In genomic region chr1:11054666-11055065, GRCh38 we compare ENCODE assay signal across 19 cellular contexts. TPM values are rescaled to one million over a fixed set of nuclear protein-coding genes. Genes with fewer than 3 reads are reported as not detected.
A peak's percentile ranks its signal among the peaks of the same experiment; 100 is the strongest.
DNase-seq lines count a peak whose midpoint lies in the region; ATAC-seq and TF ChIP-seq lines count a peak whose summit lies in the region.
"Had no signal": no experiment of that assay in that cellular context is flagged by ENCODE, and none has a peak within 500 bp of the region (broad histone marks: within the 10 kb centered on the region; RNA-seq: fewer than 3 reads in every experiment).

No MANE protein-coding gene starts in this region.

- no peaks in the 10 kb centered on the region for H3K27me3 Mint-ChIP-seq in chondrocyte (ENCODE audit: low read depth)

- intact Hi-C loops in mammary epithelial cell (cut with micrococcal nuclease) (no loop called here), breast epithelium (cut with DNase I; ENCODE audit: low total_unique reads) (loop anchor here (5.0 kb wide), 1 partner anchor 1128 kb away; no protein-coding TSS in a partner anchor), left cardiac atrium (cut with DNase I) (no loop called here)

- no peak for TF ChIP-seq CTCF in mammary epithelial cell (conservative IDR thresholded peaks at IDR 0.05 in 1 of 2, IDR thresholded peaks at IDR 0.05 in 1 of 2; ENCODE audit: extremely low read depth in 1 of 2, insufficient read depth in 1 of 2, low read depth in 1 of 2, low read length in 2 of 2)
- TF ChIP-seq CTCF in breast epithelium (IDR thresholded peaks at IDR 0.05): no peak
- no peak for TF ChIP-seq CTCF in chondrocyte (IDR thresholded peaks at IDR 0.05)

- H3K36me3 ChIP-seq in mammary epithelial cell (ENCODE audit: insufficient read depth, low read length): peaks cover 10% of the 10 kb centered on the region
- no peaks in the 10 kb centered on the region for H3K36me3 ChIP-seq in breast epithelium

- H3K36me3 Mint-ChIP-seq in chondrocyte (ENCODE audit: low read depth): peaks cover 17% of the 10 kb centered on the region

- dilution Hi-C loops in mammary epithelial cell (cut with HindIII; ENCODE audit: low sequenced_read_pairs): loop anchor here (5.0 kb wide), 3 partner anchors 43 to 208 kb away; partner anchors contain the start of genes EXOSC10 and MTOR

- H3K4me3 Mint-ChIP-seq in chondrocyte (ENCODE audit: unreplicated experiment): no peak overlapping the region
- H3K4me3 Mint-ChIP-seq: HFFc6 had no signal

- H3K4me2 ChIP-seq in mammary epithelial cell (ENCODE audit: insufficient read depth, low read depth, low read length): no peak overlapping the region
- H3K4me2 ChIP-seq: A549 had no signal

- H3K4me1 Mint-ChIP-seq in chondrocyte (ENCODE audit: low read depth): peaks cover 10% of the 10 kb centered on the region

- no peaks in the 10 kb centered on the region for H3K9me3 ChIP-seq in mammary epithelial cell (replicated peaks; ENCODE audit: insufficient read depth, low read length)
- no peaks in the 10 kb centered on the region for H3K9me3 ChIP-seq in breast epithelium
- H3K9me3 ChIP-seq: A549, BE2C had no signal

- no peak overlapping the region for H3K27ac Mint-ChIP-seq in chondrocyte (ENCODE audit: unreplicated experiment)
- H3K27ac Mint-ChIP-seq: HFFc6 had no signal

- no peaks in the 10 kb centered on the region for H3K9me3 Mint-ChIP-seq in chondrocyte (ENCODE audit: low read depth)
- H3K9me3 Mint-ChIP-seq: HFFc6 had no signal

- no peaks in the 10 kb centered on the region for H4K20me1 ChIP-seq in mammary epithelial cell (ENCODE audit: insufficient read depth, low read length)

- no peak overlapping the region for H2AFZ ChIP-seq in mammary epithelial cell (ENCODE audit: low read depth, low read length)

- WGBS in mammary epithelial cell (ENCODE audit: low coverage, missing lambda C conversion rate): 100% methylated on average over 2 of the region's 22 CpGs

- CTCF ChIA-PET in mammary epithelial cell (lab: Charles Lee; ENCODE audit: low non-redundant PET): no interaction called here

- no peak for TF ChIP-seq POLR2A in breast epithelium (IDR thresholded peaks at IDR 0.05)

- H3K4me3 ChIP-seq in mammary epithelial cell (replicated peaks in 1 of 3; ENCODE audit: insufficient read depth in 1 of 3, low read depth in 2 of 3, low read length in 3 of 3) (no peak overlapping the region), breast epithelium (no peak overlapping the region)
- H3K4me3 ChIP-seq: A549, SJSA1 had no signal

- H3K4me1 ChIP-seq in mammary epithelial cell (ENCODE audit: insufficient read depth, low read length) (no peaks in the 10 kb centered on the region), breast epithelium (peaks cover 0 to 6% of the 10 kb centered on the region in 2 donors)

- DNase-seq in mammary epithelial cell (no peak), breast epithelium (ENCODE audit: low spot score in 2 of 2) (no peak), NCI-H345 (lab: John Stamatoyannopoulos, UW) (peak; percentile 63), chondrocyte (ENCODE audit: low spot score) (peak; percentile 77), left cardiac atrium (no peak)
- DNase-seq: BE2C; EL; HFFc6; KG1; NCI-H1092; NCI-H146; NCI-H2029; NCI-H2171; NCI-H446 treated with DMSO at 0.1 percent for 48 hours; NK-92 treated with Interleukin-12 subunit alpha and Interleukin-12 subunit beta, amount 100 ng/mL, for 24 hours had no signal

- ATAC-seq in left cardiac atrium: no peak
- ATAC-seq in GM18520 (IDR thresholded peaks at IDR 0.05; ENCODE audit: unreplicated experiment): no peak
- ATAC-seq in HG03354 (IDR thresholded peaks at IDR 0.05; ENCODE audit: poor library complexity, severe bottlenecking, unreplicated experiment): no peak
- ATAC-seq: A549 had no signal

- H3K27me3 ChIP-seq in mammary epithelial cell (ENCODE audit: insufficient read depth, low read length): no peaks in the 10 kb centered on the region
- no peaks in the 10 kb centered on the region for H3K27me3 ChIP-seq in breast epithelium
- H3K27me3 ChIP-seq: BE2C, SJSA1 had no signal

- in situ Hi-C loops in mammary epithelial cell (cut with MboI; ENCODE audit: low sequenced_read_pairs in 2 of 2): no loop called here

- H3K27ac ChIP-seq in mammary epithelial cell (ENCODE audit: insufficient read depth, low read depth, low read length) (no peak overlapping the region), breast epithelium (no peak overlapping the region)
- H3K27ac ChIP-seq: A549, SJSA1 had no signal

- BruUV-seq in mammary epithelial cell (replicated peaks; lab: Mats Ljungman, UMichigan): TSS peak; percentile 15

- H3K9ac ChIP-seq in mammary epithelial cell (ENCODE audit: insufficient read depth, low read length): no peak overlapping the region

- peaks cover 27% of the 10 kb centered on the region for H3K79me2 ChIP-seq in mammary epithelial cell (ENCODE audit: insufficient read depth, low read length)

RNA-seq across cellular contexts. Expression of gene SRM, which starts 5.2 kb away (rescaled TPM):
- total RNA-seq in mammary epithelial cell (100 to 1,000 TPM in 1 of 2 donors, 10 to 100 TPM in 1; 32.3 to 187 TPM), breast epithelium (10 to 100 TPM; 33.5 to 71.4 (median 39.7) TPM), chondrocyte (140 to 176 TPM (median 141 TPM) in 3 replicates), left cardiac atrium (10 to 100 TPM; 56.0 to 82.0 TPM)
- polyA plus RNA-seq in mammary epithelial cell: 164 TPM
- 246 TPM for polyA minus RNA-seq in mammary epithelial cell

RNA-seq across cellular contexts. Expression of gene MASP2, which starts 7.6 kb away (rescaled TPM):
- total RNA-seq in mammary epithelial cell (under 1 TPM in 1 of 2 donors, not detected in 1; 0.49 TPM), breast epithelium (not detected), chondrocyte (not detected in 3 replicates), left cardiac atrium (not detected)
- polyA plus RNA-seq in mammary epithelial cell: 0.11 TPM
- not detected for polyA minus RNA-seq in mammary epithelial cell
- total RNA-seq: SJSA1 had no signal

RNA-seq across cellular contexts. Expression of gene TARDBP, which starts 42.2 kb away (rescaled TPM):
- total RNA-seq in mammary epithelial cell (100 to 1,000 TPM in 1 of 2 donors, 10 to 100 TPM in 1; 32.2 to 122 TPM), breast epithelium (100 to 1,000 TPM; 113 to 165 (median 142) TPM), chondrocyte (97.8 to 119 TPM (median 103 TPM) in 3 replicates), left cardiac atrium (100 to 1,000 TPM; 102 to 119 TPM)
- polyA plus RNA-seq in mammary epithelial cell: 88.6 TPM
- polyA minus RNA-seq in mammary epithelial cell: 241 TPM

RNA-seq across cellular contexts. Expression of gene EXOSC10, which starts 45.0 kb away (rescaled TPM):
- 10 to 100 TPM; 62.0 to 66.6 TPM for total RNA-seq in mammary epithelial cell
- 72.4 TPM for polyA plus RNA-seq in mammary epithelial cell
- 43.9 TPM for polyA minus RNA-seq in mammary epithelial cell
- total RNA-seq in breast epithelium: 10 to 100 TPM; 57.9 to 97.6 (median 77.7) TPM
- 49.1 to 57.2 TPM (median 49.8 TPM) in 3 replicates for total RNA-seq in chondrocyte
- total RNA-seq in left cardiac atrium: 10 to 100 TPM; 19.8 to 26.6 TPM

Comparison
In these comparisons a context has a peak if more than half of its experiments do, and no peak if none do; other contexts are left out.
1. DNase-seq: peak in NCI-H345 (single experiment) and chondrocyte (single experiment); none in mammary epithelial cell (single experiment), breast epithelium (0 of 2) and left cardiac atrium (single experiment).